ENCODE assay signal across 21 cellular contexts in the genomic region with DNA sequence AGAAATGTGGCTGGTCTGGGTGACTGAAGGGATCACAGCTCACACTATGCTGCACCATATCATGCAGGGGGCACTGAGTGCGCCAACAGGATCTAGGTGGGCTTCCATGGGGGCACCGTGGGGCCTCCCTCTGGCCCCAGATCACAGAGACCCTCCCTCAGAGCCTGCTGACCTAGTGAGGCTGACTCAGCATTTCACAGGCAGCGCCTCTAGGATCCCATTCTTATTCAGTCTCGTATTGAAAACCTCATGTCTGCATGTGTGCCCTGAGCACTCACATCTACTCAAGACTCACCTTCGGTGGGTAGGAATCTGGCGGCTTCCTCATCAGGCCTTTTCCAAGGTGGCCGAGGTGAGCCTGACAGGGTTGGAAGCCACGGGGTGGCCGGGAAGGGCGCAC.
"Had no signal": no experiment of that assay in that cellular context is flagged by ENCODE, and none has a peak within 500 bp of the region (broad histone marks: within the 10 kb centered on the region; RNA-seq: fewer than 3 reads in every experiment).

No MANE protein-coding gene starts in this region.

- H3K4me1 Mint-ChIP-seq: central memory CD8-positive, alpha-beta T cell had no signal

- H3K79me2 ChIP-seq: hepatocyte had no signal

- H3K9me3 ChIP-seq: testis had no signal

- H3K36me3 ChIP-seq: gastroesophageal sphincter, spleen had no signal

- H3K4me1 ChIP-seq: testis had no signal

- H3K4me3 ChIP-seq: gastroesophageal sphincter, hepatocyte, spleen, testis had no signal

- H3K4me2 ChIP-seq: hepatocyte had no signal

- H3K4me3 Mint-ChIP-seq: activated naive CD8-positive, alpha-beta T cell; activated T-cell treated with anti-CD3 and anti-CD28 coated beads, Interleukin-2, amount 50 U/mL, for 72 hours; central memory CD8-positive, alpha-beta T cell; effector memory CD8-positive, alpha-beta T cell; neural crest cell had no signal

- DNase-seq: activated CD4-positive, alpha-beta T cell treated with anti-CD3 and anti-CD28 coated beads, Interleukin-2, amount 50 U/mL, for 4 hours; activated naive CD4-positive, alpha-beta T cell; activated T-cell treated with anti-CD3 and anti-CD28 coated beads for 4 hours; activated T-cell treated with anti-CD3 and anti-CD28 coated beads, Interleukin-2, amount 50 U/mL, for 72 hours; anterior cingulate cortex; effector memory CD8-positive, alpha-beta T cell; islet precursor cell; left cardiac atrium; left ventricle myocardium superior; posterior cingulate gyrus; right cardiac atrium; spleen; stimulated activated naive CD8-positive, alpha-beta T cell treated with anti-CD3 and anti-CD28 coated beads, Interleukin-15, Interleukin-2, amounts not matched to agents 100 U/mL and 50 U/mL, for 24 hours; T-helper 2 cell; testis; trophoblast cell had no signal

- H3K9me3 Mint-ChIP-seq: effector memory CD8-positive, alpha-beta T cell had no signal

- H3K27me3 Mint-ChIP-seq: central memory CD8-positive, alpha-beta T cell; effector memory CD8-positive, alpha-beta T cell had no signal

- ATAC-seq: activated T-cell treated with anti-CD3 and anti-CD28 coated beads, Interleukin-2, amount 50 U/mL, for 72 hours; effector memory CD8-positive, alpha-beta T cell; gastroesophageal sphincter; left cardiac atrium; left ventricle myocardium superior; right cardiac atrium; stimulated activated naive CD8-positive, alpha-beta T cell treated with anti-CD3 and anti-CD28 coated beads, Interleukin-15, Interleukin-2, amounts not matched to agents 100 U/mL and 50 U/mL, for 24 hours had no signal

- H3K27me3 ChIP-seq: hepatocyte, spleen, testis had no signal

- H3K27ac ChIP-seq: gastroesophageal sphincter, hepatocyte, spleen, testis had no signal

- H3K27ac Mint-ChIP-seq: activated naive CD8-positive, alpha-beta T cell; activated T-cell treated with anti-CD3 and anti-CD28 coated beads, Interleukin-2, amount 50 U/mL, for 72 hours had no signal

- H2AFZ ChIP-seq: hepatocyte had no signal
